ENCODE assay signal across 22 cellular contexts in genomic region chr14:102891556-102891955, GRCh38. TPM values are rescaled to one million over a fixed set of nuclear protein-coding genes. Genes with fewer than 3 reads are reported as not detected.
A peak's percentile ranks its signal among the peaks of the same experiment; 100 is the strongest.
DNase-seq lines count a peak whose midpoint lies in the region; ATAC-seq, FAIRE-seq and TF ChIP-seq lines count a peak whose summit lies in the region.
"Had no signal": no experiment of that assay in that cellular context is flagged by ENCODE, and none has a peak within 500 bp of the region (broad histone marks: within the 10 kb centered on the region; RNA-seq: fewer than 3 reads in every experiment).

No MANE protein-coding gene starts in this region.

- BruUV-seq in IMR-90 (replicated peaks; lab: Mats Ljungman, UMichigan) (no TSS peak), endothelial cell of umbilical vein (replicated peaks; lab: Mats Ljungman, UMichigan) (no TSS peak)

- no peak overlapping the region for H3K27ac Mint-ChIP-seq in osteocyte (ENCODE audit: unreplicated experiment)
- H3K27ac Mint-ChIP-seq: activated naive CD4-positive, alpha-beta T cell treated with anti-CD3 and anti-CD28 coated beads, Interleukin-2, amount 10 ng/mL, durations not matched to agents 7 days and 5 days; type B pancreatic cell had no signal

- peaks cover 14% of the 10 kb centered on the region for H3K36me3 ChIP-seq in IMR-90 (ENCODE audit: control insufficient read depth, insufficient read depth, low read length)
- peaks cover 0 to 5% of the 10 kb centered on the region in 2 experiments for H3K36me3 ChIP-seq in endothelial cell of umbilical vein (ENCODE audit: control insufficient read depth in 2 of 2, extremely low read depth in 1 of 2, insufficient read depth in 2 of 2, low read length in 2 of 2)
- H3K36me3 ChIP-seq in osteoblast (ENCODE audit: insufficient read depth, low read length) = peaks cover 21% of the 10 kb centered on the region

- POLR2A ChIA-PET in IMR-90 (lab: Charles Lee; ENCODE audit: unreplicated experiment) = no interaction called here
- POLR2A ChIA-PET in endothelial cell of umbilical vein (lab: Charles Lee) = no interaction called here

- no peaks in the 10 kb centered on the region for H3K27me3 Mint-ChIP-seq in osteocyte (ENCODE audit: unreplicated experiment)
- H3K27me3 Mint-ChIP-seq: activated naive CD4-positive, alpha-beta T cell treated with anti-CD3 and anti-CD28 coated beads, Interleukin-2, amount 10 ng/mL, durations not matched to agents 7 days and 5 days; stimulated activated naive CD8-positive, alpha-beta T cell treated with anti-CD3 and anti-CD28 coated beads, Interleukin-15, Interleukin-2, amounts not matched to agents 100 ng/mL and 50 ng/mL, for 24 hours; type B pancreatic cell had no signal

- TF ChIP-seq RAD21 in IMR-90 (IDR thresholded peaks at IDR 0.05; ENCODE audit: low read length) = no peak

- intact Hi-C loops in IMR-90 (cut with micrococcal nuclease) = loop anchor here (5.0 kb wide), 1 partner anchor 94 kb away; no protein-coding TSS in a partner anchor
- intact Hi-C loops in endothelial cell of umbilical vein (cut with micrococcal nuclease) = no loop called here

- no peak for TF ChIP-seq CTCF in IMR-90 (conservative IDR thresholded peaks at IDR 0.05; ENCODE audit: low read depth, low read length)
- TF ChIP-seq CTCF in endothelial cell of umbilical vein (IDR thresholded peaks at IDR 0.05; ENCODE audit: extremely low read depth in 1 of 2, insufficient read depth in 1 of 2, low read depth in 1 of 2, low read length in 2 of 2) = no peak
- no peak for TF ChIP-seq CTCF in osteoblast (IDR thresholded peaks at IDR 0.05; ENCODE audit: extremely low read depth, low read depth, low read length)
- TF ChIP-seq CTCF in osteocyte (IDR thresholded peaks at IDR 0.05) = no peak

- H3K4me1 Mint-ChIP-seq in osteocyte (ENCODE audit: unreplicated experiment) = peaks cover 12% of the 10 kb centered on the region
- H3K4me1 Mint-ChIP-seq: activated naive CD4-positive, alpha-beta T cell treated with anti-CD3 and anti-CD28 coated beads, Interleukin-2, amount 10 ng/mL, durations not matched to agents 7 days and 5 days had no signal

- H3K4me2 ChIP-seq in IMR-90 (ENCODE audit: low read depth, low read length) (no peak overlapping the region), endothelial cell of umbilical vein (ENCODE audit: insufficient read depth, low read length) (no peak overlapping the region), osteoblast (ENCODE audit: insufficient read depth, low read length) (no peak overlapping the region)

- no peak overlapping the region for H3K14ac ChIP-seq in IMR-90 (replicated peaks; ENCODE audit: low read depth, low read length)

- no peak overlapping the region for H2BK20ac ChIP-seq in IMR-90 (ENCODE audit: low read depth, low read length)

- H2AK9ac ChIP-seq in IMR-90 (replicated peaks; ENCODE audit: low read depth, low read length, poor library complexity) = no peak overlapping the region

- no CpG with 5 or more reads among the region's 4 CpGs for WGBS in IMR-90 (ENCODE audit: extremely low coverage in 2 of 2, insufficient read length in 1 of 2), 2 experiments

- H3K9me3 ChIP-seq in IMR-90 (ENCODE audit: control insufficient read depth, insufficient read depth, low read length) (no peaks in the 10 kb centered on the region), endothelial cell of umbilical vein (replicated peaks; ENCODE audit: control insufficient read depth, insufficient read depth, low read length) (no peaks in the 10 kb centered on the region), osteoblast (ENCODE audit: low read depth, low read length) (no peaks in the 10 kb centered on the region)
- H3K9me3 ChIP-seq: esophagus muscularis mucosa had no signal

- H2AFZ ChIP-seq in IMR-90 (replicated peaks; ENCODE audit: low read length, poor library complexity) (no peak overlapping the region), endothelial cell of umbilical vein (ENCODE audit: low read depth, low read length) (no peak overlapping the region), osteoblast (ENCODE audit: low read length) (no peak overlapping the region)

- H3K23ac ChIP-seq in IMR-90 (ENCODE audit: low read depth, low read length) = no peak overlapping the region

- peak; percentile 25; the same call in 1 of the 2 replicates for ATAC-seq in IMR-90 (ENCODE audit: low read depth)
- no peak for ATAC-seq in GM21528 (IDR thresholded peaks at IDR 0.05; ENCODE audit: low FRiP score, unreplicated experiment)
- no peak for ATAC-seq in GM21825 (IDR thresholded peaks at IDR 0.05; ENCODE audit: unreplicated experiment)
- ATAC-seq: GM12878 had no signal

- H2BK15ac ChIP-seq in IMR-90 (ENCODE audit: low read depth, low read length) = no peak overlapping the region

- no peak overlapping the region for H3K56ac ChIP-seq in IMR-90 (ENCODE audit: extremely low read depth, insufficient read depth, low read length)

- peaks cover 10% of the 10 kb centered on the region for H3K9me1 ChIP-seq in IMR-90 (ENCODE audit: insufficient read depth, low read length)
- no peaks in the 10 kb centered on the region for H3K9me1 ChIP-seq in endothelial cell of umbilical vein (replicated peaks; ENCODE audit: control insufficient read depth, extremely low read depth, insufficient read depth, low read length)

- H3K4me3 ChIP-seq in IMR-90 (ENCODE audit: insufficient read depth, low read depth, low read length) = no peak overlapping the region
- H3K4me3 ChIP-seq in endothelial cell of umbilical vein (replicated peaks in 1 of 3; ENCODE audit: insufficient read depth in 1 of 3, low read depth in 1 of 3, low read length in 3 of 3) = no peak overlapping the region
- no peak overlapping the region for H3K4me3 ChIP-seq in osteoblast (ENCODE audit: insufficient read depth, low read length)
- H3K4me3 ChIP-seq: esophagus muscularis mucosa, GM12878 had no signal

- DNase-seq in NCI-H345 (lab: John Stamatoyannopoulos, UW) (peak; percentile 15), NCI-H345 treated with DMSO at 0.1 percent for 48 hours (lab: John Stamatoyannopoulos, UW; ENCODE audit: unreplicated experiment) (no peak), IMR-90 (peak; percentile 82), endothelial cell of umbilical vein (ENCODE audit: low read depth, low spot score) (no peak), osteoblast (ENCODE audit: insufficient read length, low spot score, missing footprints) (peak; percentile 92), osteocyte (ENCODE audit: extremely low spot score, unreplicated experiment) (no peak)
- DNase-seq: activated CD4-positive, alpha-beta T cell treated with anti-CD3 and anti-CD28 coated beads, Interleukin-2, amount 50 U/mL, for 1 hour; activated naive CD4-positive, alpha-beta T cell treated with anti-CD3 and anti-CD28 coated beads, Interleukin-2, amount 10 ng/mL, durations not matched to agents 7 days and 5 days; hippocampal formation; NCI-H1092; NCI-H774; retina; RPMI8226 had no signal

- no peaks in the 10 kb centered on the region for H3K9me3 Mint-ChIP-seq in osteocyte (ENCODE audit: unreplicated experiment)
- H3K9me3 Mint-ChIP-seq: activated naive CD4-positive, alpha-beta T cell treated with anti-CD3 and anti-CD28 coated beads, Interleukin-2, amount 10 ng/mL, durations not matched to agents 7 days and 5 days; stimulated activated naive CD8-positive, alpha-beta T cell treated with anti-CD3 and anti-CD28 coated beads, Interleukin-15, Interleukin-2, amounts not matched to agents 100 ng/mL and 50 ng/mL, for 24 hours; type B pancreatic cell had no signal

- in situ Hi-C loops in IMR-90 (cut with MboI; ENCODE audit: low sequenced_read_pairs) = loop anchor here (10.0 kb wide), 1 partner anchor 107 kb away; no protein-coding TSS in a partner anchor

- H4K5ac ChIP-seq in IMR-90 (ENCODE audit: low read depth, low read length) = no peak overlapping the region

- H4K20me1 ChIP-seq in IMR-90 (ENCODE audit: insufficient read depth, low read length) = peaks cover 14% of the 10 kb centered on the region; the same call in 1 of the 2 replicates
- H4K20me1 ChIP-seq in endothelial cell of umbilical vein (replicated peaks; ENCODE audit: control insufficient read depth, extremely low read depth, insufficient read depth, low read length) = no peaks in the 10 kb centered on the region
- peaks cover 6% of the 10 kb centered on the region for H4K20me1 ChIP-seq in osteoblast (ENCODE audit: insufficient read depth, low read length)

- H3K9ac ChIP-seq in IMR-90 (ENCODE audit: low read depth, low read length) (no peak overlapping the region), endothelial cell of umbilical vein (replicated peaks; ENCODE audit: extremely low read depth, insufficient read depth, low read length) (no peak overlapping the region)

- H3K27ac ChIP-seq in IMR-90 (ENCODE audit: insufficient read depth, low read length) = no peak overlapping the region
- no peak overlapping the region for H3K27ac ChIP-seq in endothelial cell of umbilical vein (ENCODE audit: insufficient read depth, low read depth, low read length)
- no peak overlapping the region for H3K27ac ChIP-seq in osteoblast (ENCODE audit: low read depth, low read length)
- H3K27ac ChIP-seq: esophagus muscularis mucosa had no signal

- peaks cover 0 to 10% of the 10 kb centered on the region in 2 experiments; a peak in 1 of 4 replicates for H3K79me1 ChIP-seq in IMR-90 (ENCODE audit: low read depth in 1 of 2, low read length in 2 of 2)

- H3K79me2 ChIP-seq in endothelial cell of umbilical vein (ENCODE audit: control insufficient read depth, insufficient read depth, low read length) (no peaks in the 10 kb centered on the region), osteoblast (ENCODE audit: insufficient read depth, low read length) (no peaks in the 10 kb centered on the region)

- H2BK5ac ChIP-seq in IMR-90 (ENCODE audit: low read depth, low read length, poor library complexity, severe bottlenecking) = no peak overlapping the region

- no peak overlapping the region for H3K4ac ChIP-seq in IMR-90 (ENCODE audit: low read depth, low read length)

- H2AK5ac ChIP-seq in IMR-90 (ENCODE audit: low read depth, low read length) = no peak overlapping the region

- no peak overlapping the region for H4K8ac ChIP-seq in IMR-90 (ENCODE audit: low read depth in 2 of 2, low read length in 2 of 2)

- no peak overlapping the region for H3K18ac ChIP-seq in IMR-90 (ENCODE audit: low read depth, low read length)

- dilution Hi-C loops in IMR-90 (cut with HindIII; ENCODE audit: low sequenced_read_pairs, unreplicated experiment) (no loop called here), endothelial cell of umbilical vein (cut with MboI; ENCODE audit: extremely low pct_ligation_motif_present, low sequenced_read_pairs) (no loop called here)

- CTCF ChIA-PET in IMR-90 (lab: Yijun Ruan, JAX) (no interaction called here), endothelial cell of umbilical vein (lab: Charles Lee) (interaction anchor here (1.4 kb wide), 1 partner anchor 197 kb away, joined by 4 read pairs; no protein-coding TSS in a partner anchor)

- H3K4me3 Mint-ChIP-seq in osteocyte (ENCODE audit: unreplicated experiment) = no peak overlapping the region
- H3K4me3 Mint-ChIP-seq: activated naive CD4-positive, alpha-beta T cell treated with anti-CD3 and anti-CD28 coated beads, Interleukin-2, amount 10 ng/mL, durations not matched to agents 7 days and 5 days; stimulated activated naive CD8-positive, alpha-beta T cell treated with anti-CD3 and anti-CD28 coated beads, Interleukin-15, Interleukin-2, amounts not matched to agents 100 ng/mL and 50 ng/mL, for 24 hours; type B pancreatic cell had no signal

- H3K27me3 ChIP-seq in IMR-90 (ENCODE audit: control insufficient read depth, insufficient read depth, low read length) = no peaks in the 10 kb centered on the region
- no peaks in the 10 kb centered on the region for H3K27me3 ChIP-seq in endothelial cell of umbilical vein (ENCODE audit: control insufficient read depth in 2 of 2, insufficient read depth in 2 of 2, low read length in 2 of 2)
- H3K27me3 ChIP-seq in osteoblast (ENCODE audit: insufficient read depth, low read length) = no peaks in the 10 kb centered on the region
- H3K27me3 ChIP-seq: esophagus muscularis mucosa had no signal

- peaks cover 16% of the 10 kb centered on the region for H3K36me3 Mint-ChIP-seq in osteocyte (ENCODE audit: unreplicated experiment)

- H4K91ac ChIP-seq in IMR-90 (ENCODE audit: insufficient read depth, low read depth, low read length) = no peak overlapping the region

- FAIRE-seq in endothelial cell of umbilical vein (lab: Jason Lieb, UNC) = peak; percentile 35
- FAIRE-seq: A204.1, bronchial epithelial cell, GM12878, kidney had no signal

- H3K4me1 ChIP-seq in IMR-90 (ENCODE audit: control insufficient read depth, insufficient read depth, low read length) (peaks cover 4% of the 10 kb centered on the region; the same call in 1 of the 2 replicates), endothelial cell of umbilical vein (ENCODE audit: control insufficient read depth, extremely low read depth, insufficient read depth, low read length) (no peaks in the 10 kb centered on the region), osteoblast (ENCODE audit: insufficient read depth, low read length) (peaks cover 17% of the 10 kb centered on the region)

- H2BK120ac ChIP-seq in IMR-90 (ENCODE audit: low read depth, low read length) = no peak overlapping the region

- TF ChIP-seq POLR2A in IMR-90 (IDR thresholded peaks at IDR 0.05; ENCODE audit: low read depth, low read length) (no peak), endothelial cell of umbilical vein (IDR thresholded peaks at IDR 0.05; ENCODE audit: low read depth, low read length) (no peak)

RNA-seq across cellular contexts. Expression of gene AMN, which starts 30.9 kb away (rescaled TPM):
- total RNA-seq in IMR-90 (2012; rRNA removed) (under 0.01 TPM in 1 of 2 replicates, not detected in the other), endothelial cell of umbilical vein (not detected in 2 replicates), osteoblast (under 0.01 and 0.29 TPM in 2 replicates), osteocyte (0.37 and 0.86 TPM in 2 replicates)
- polyA plus RNA-seq in IMR-90 (2012; rRNA removed) (0.11 and 0.24 TPM in 2 replicates), endothelial cell of umbilical vein (0.03 and 0.05 TPM in 2 replicates)
- polyA plus RNA-seq in IMR-90 (2012; cell fraction: cytosol; rRNA removed) = 0.08 and 0.37 TPM in 2 replicates
- polyA plus RNA-seq in IMR-90 (2012; cell fraction: nucleus; rRNA removed; ENCODE audit: low replicate concordance) = 0.95 and 3.4 TPM in 2 replicates
- polyA plus RNA-seq in endothelial cell of umbilical vein (2011; cell fraction: cytosol; rRNA removed) = not detected in 2 replicates
- 0.13 and 0.25 TPM in 2 replicates for polyA plus RNA-seq in endothelial cell of umbilical vein (2011; cell fraction: nucleus; rRNA removed)
- polyA plus RNA-seq in endothelial cell of umbilical vein (2012) = not detected in 2 replicates
- polyA minus RNA-seq in endothelial cell of umbilical vein = not detected in 2 replicates
- polyA minus RNA-seq in endothelial cell of umbilical vein (2011; cell fraction: cytosol; rRNA and poly(A)+ RNA removed) = not detected
- polyA minus RNA-seq in endothelial cell of umbilical vein (2011; cell fraction: nucleus; rRNA and poly(A)+ RNA removed) = 0.19 TPM in 1 of 2 replicates, not detected in the other

Comparison
In these comparisons a context has a peak if more than half of its experiments do, and no peak if none do; other contexts are left out.
1. DNase-seq: peak in NCI-H345 (single experiment), IMR-90 (single experiment) and osteoblast (single experiment); none in NCI-H345 treated with DMSO at 0.1 percent for 48 hours (single experiment), endothelial cell of umbilical vein (single experiment) and osteocyte (single experiment).